Comparison of ENCODE assay signal across 2 cellular contexts in genomic region chr11:47378836-47379170, GRCh38.
TF ChIP-seq lines count a peak whose summit lies in the region.

No MANE protein-coding gene starts in this region.

TF ChIP-seq in liver, 16 proteins besides CTCF, POLR2A, EP300 and RAD21:
- TF ChIP-seq YY1 (IDR thresholded peaks at IDR 0.05) (no peak), MAX (IDR thresholded peaks at IDR 0.05) (no peak), GABPA (IDR thresholded peaks at IDR 0.05 in 1 of 2, conservative IDR thresholded peaks at IDR 0.05 in 1 of 2) (no peak), ZBTB33 (IDR thresholded peaks at IDR 0.05) (no peak), HNF4A (conservative IDR thresholded peaks at IDR 0.05) (no peak), REST (IDR thresholded peaks at IDR 0.05) (no peak), TAF1 (conservative IDR thresholded peaks at IDR 0.05) (no peak), ATF3 (IDR thresholded peaks at IDR 0.05) (no peak), HNF4G (IDR thresholded peaks at IDR 0.05) (no peak)
TF ChIP-seq in liver: peak in this region for 0.

TF ChIP-seq in HepG2, 621 proteins besides CTCF, POLR2A, EP300 and RAD21:
- TF ChIP-seq TFDP1 (CRISPR knock-in tag; IDR thresholded peaks at IDR 0.05; ENCODE audit: borderline replicate concordance): no peak
- TF ChIP-seq ATF3 (CRISPR knock-in tag; IDR thresholded peaks at IDR 0.05): no peak
- TF ChIP-seq TBP (CRISPR knock-in tag; IDR thresholded peaks at IDR 0.05): no peak
- TF ChIP-seq ZBTB42 (CRISPR knock-in tag; IDR thresholded peaks at IDR 0.05): no peak
- TF ChIP-seq ETV5 (CRISPR knock-in tag; IDR thresholded peaks at IDR 0.05; ENCODE audit: borderline replicate concordance): no peak
- TF ChIP-seq AFF4 (CRISPR knock-in tag; IDR thresholded peaks at IDR 0.05): no peak
- no peak for TF ChIP-seq ZHX1 (CRISPR knock-in tag; IDR thresholded peaks at IDR 0.05; ENCODE audit: low read depth)
- no peak for TF ChIP-seq ZNF251 (CRISPR knock-in tag; IDR thresholded peaks at IDR 0.05)
- no peak for TF ChIP-seq ZNF589 (CRISPR knock-in tag; conservative IDR thresholded peaks at IDR 0.05)
- no peak for TF ChIP-seq THRA (CRISPR knock-in tag; IDR thresholded peaks at IDR 0.05; ENCODE audit: borderline replicate concordance)
